ENCODE assay signal across 2 cellular contexts in the genomic region with DNA sequence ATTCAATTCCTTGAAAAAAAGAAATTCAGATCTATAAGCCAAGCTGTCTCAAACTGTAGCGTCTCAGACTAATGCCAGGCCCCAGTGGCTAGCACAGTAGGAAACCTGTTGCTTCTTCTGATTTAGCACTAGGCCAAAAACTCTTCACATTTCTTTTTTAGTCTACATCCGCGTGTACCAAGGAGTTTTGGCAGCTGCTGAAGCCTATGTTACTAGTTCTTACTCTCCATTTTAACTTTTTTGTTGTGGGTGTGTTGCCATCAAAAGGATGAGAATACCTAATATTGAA.
TF ChIP-seq lines count a peak whose summit lies in the region.

No MANE protein-coding gene starts in this region.

TF ChIP-seq in HEK293, 187 proteins besides CTCF, POLR2A, EP300 and RAD21 (continued from another document):
- TF ChIP-seq, protein P1, sequence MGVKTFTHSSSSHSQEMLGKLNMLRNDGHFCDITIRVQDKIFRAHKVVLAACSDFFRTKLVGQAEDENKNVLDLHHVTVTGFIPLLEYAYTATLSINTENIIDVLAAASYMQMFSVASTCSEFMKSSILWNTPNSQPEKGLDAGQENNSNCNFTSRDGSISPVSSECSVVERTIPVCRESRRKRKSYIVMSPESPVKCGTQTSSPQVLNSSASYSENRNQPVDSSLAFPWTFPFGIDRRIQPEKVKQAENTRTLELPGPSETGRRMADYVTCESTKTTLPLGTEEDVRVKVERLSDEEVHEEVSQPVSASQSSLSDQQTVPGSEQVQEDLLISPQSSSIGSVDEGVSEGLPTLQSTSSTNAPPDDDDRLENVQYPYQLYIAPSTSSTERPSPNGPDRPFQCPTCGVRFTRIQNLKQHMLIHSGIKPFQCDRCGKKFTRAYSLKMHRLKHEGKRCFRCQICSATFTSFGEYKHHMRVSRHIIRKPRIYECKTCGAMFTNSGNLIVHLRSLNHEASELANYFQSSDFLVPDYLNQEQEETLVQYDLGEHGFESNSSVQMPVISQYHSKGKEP (tag by site-specific recombination; IDR thresholded peaks at IDR 0.05), result no peak
- TF ChIP-seq ZNF621 (tag by site-specific recombination; IDR thresholded peaks at IDR 0.05), result no peak
TF ChIP-seq in HEK293: peak in this region for 2.

TF ChIP-seq in WTC11, 78 proteins besides CTCF, POLR2A, EP300 and RAD21 (continued from another document):
- no peak for TF ChIP-seq MXD4 (CRISPR knock-in tag; IDR thresholded peaks at IDR 0.05; ENCODE audit: borderline replicate concordance)
- TF ChIP-seq, protein P2, sequence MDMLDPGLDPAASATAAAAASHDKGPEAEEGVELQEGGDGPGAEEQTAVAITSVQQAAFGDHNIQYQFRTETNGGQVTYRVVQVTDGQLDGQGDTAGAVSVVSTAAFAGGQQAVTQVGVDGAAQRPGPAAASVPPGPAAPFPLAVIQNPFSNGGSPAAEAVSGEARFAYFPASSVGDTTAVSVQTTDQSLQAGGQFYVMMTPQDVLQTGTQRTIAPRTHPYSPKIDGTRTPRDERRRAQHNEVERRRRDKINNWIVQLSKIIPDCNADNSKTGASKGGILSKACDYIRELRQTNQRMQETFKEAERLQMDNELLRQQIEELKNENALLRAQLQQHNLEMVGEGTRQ (CRISPR knock-in tag; IDR thresholded peaks at IDR 0.05), result no peak
- no peak for TF ChIP-seq ZNF416 (CRISPR knock-in tag; IDR thresholded peaks at IDR 0.05)
- TF ChIP-seq, protein P3, sequence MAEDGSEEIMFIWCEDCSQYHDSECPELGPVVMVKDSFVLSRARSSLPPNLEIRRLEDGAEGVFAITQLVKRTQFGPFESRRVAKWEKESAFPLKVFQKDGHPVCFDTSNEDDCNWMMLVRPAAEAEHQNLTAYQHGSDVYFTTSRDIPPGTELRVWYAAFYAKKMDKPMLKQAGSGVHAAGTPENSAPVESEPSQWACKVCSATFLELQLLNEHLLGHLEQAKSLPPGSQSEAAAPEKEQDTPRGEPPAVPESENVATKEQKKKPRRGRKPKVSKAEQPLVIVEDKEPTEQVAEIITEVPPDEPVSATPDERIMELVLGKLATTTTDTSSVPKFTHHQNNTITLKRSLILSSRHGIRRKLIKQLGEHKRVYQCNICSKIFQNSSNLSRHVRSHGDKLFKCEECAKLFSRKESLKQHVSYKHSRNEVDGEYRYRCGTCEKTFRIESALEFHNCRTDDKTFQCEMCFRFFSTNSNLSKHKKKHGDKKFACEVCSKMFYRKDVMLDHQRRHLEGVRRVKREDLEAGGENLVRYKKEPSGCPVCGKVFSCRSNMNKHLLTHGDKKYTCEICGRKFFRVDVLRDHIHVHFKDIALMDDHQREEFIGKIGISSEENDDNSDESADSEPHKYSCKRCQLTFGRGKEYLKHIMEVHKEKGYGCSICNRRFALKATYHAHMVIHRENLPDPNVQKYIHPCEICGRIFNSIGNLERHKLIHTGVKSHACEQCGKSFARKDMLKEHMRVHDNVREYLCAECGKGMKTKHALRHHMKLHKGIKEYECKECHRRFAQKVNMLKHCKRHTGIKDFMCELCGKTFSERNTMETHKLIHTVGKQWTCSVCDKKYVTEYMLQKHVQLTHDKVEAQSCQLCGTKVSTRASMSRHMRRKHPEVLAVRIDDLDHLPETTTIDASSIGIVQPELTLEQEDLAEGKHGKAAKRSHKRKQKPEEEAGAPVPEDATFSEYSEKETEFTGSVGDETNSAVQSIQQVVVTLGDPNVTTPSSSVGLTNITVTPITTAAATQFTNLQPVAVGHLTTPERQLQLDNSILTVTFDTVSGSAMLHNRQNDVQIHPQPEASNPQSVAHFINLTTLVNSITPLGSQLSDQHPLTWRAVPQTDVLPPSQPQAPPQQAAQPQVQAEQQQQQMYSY (CRISPR knock-in tag; IDR thresholded peaks at IDR 0.05), result no peak
- TF ChIP-seq, protein P4, sequence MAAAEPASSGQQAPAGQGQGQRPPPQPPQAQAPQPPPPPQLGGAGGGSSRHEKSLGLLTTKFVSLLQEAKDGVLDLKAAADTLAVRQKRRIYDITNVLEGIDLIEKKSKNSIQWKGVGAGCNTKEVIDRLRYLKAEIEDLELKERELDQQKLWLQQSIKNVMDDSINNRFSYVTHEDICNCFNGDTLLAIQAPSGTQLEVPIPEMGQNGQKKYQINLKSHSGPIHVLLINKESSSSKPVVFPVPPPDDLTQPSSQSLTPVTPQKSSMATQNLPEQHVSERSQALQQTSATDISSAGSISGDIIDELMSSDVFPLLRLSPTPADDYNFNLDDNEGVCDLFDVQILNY (CRISPR knock-in tag; IDR thresholded peaks at IDR 0.05), result no peak
- no peak for TF ChIP-seq ZNF232 (CRISPR knock-in tag; IDR thresholded peaks at IDR 0.05)
- no peak for TF ChIP-seq CREB1 (CRISPR knock-in tag; IDR thresholded peaks at IDR 0.05)
- no peak for TF ChIP-seq ZNF423 (CRISPR knock-in tag; IDR thresholded peaks at IDR 0.05)
- TF ChIP-seq EMX1 (CRISPR knock-in tag; IDR thresholded peaks at IDR 0.05), result no peak
- no peak for TF ChIP-seq TCF7 (CRISPR knock-in tag; IDR thresholded peaks at IDR 0.05; ENCODE audit: low read depth)
